Comparison of ENCODE assay signal across 14 cellular contexts in genomic region chr2:222102746-222103349, GRCh38.
"Had no signal": no experiment of that assay in that cellular context is flagged by ENCODE, and none has a peak within 500 bp of the region (broad histone marks: within the 10 kb centered on the region; RNA-seq: fewer than 3 reads in every experiment).

No MANE protein-coding gene starts in this region.

- H3K4me3 ChIP-seq: gastroesophageal sphincter, heart right ventricle, left lung, mucosa of descending colon, tibial artery had no signal

- H3K4me1 ChIP-seq: gastroesophageal sphincter, heart right ventricle, left lung, tibial artery had no signal

- H3K9me3 Mint-ChIP-seq: activated T-helper 1 cell treated with anti-CD3 and anti-CD28 coated beads, Interleukin-12 subunit alpha, Interleukin-12 subunit beta, Interleukin-2, Interleukin-4 antibody, amounts not matched to agents 30 ng/mL and 10 ng/mL and 1 ng/mL, durations not matched to agents 14 hours and 24 hours and 36 hours; T-helper 2 cell treated with Interferon-gamma antibody and Interleukin-4, amounts not matched to agents 5 μg/mL and 100 μg/mL, for 36 hours had no signal

- H3K27ac Mint-ChIP-seq: activated T-helper 1 cell treated with anti-CD3 and anti-CD28 coated beads, Interleukin-12 subunit alpha, Interleukin-12 subunit beta, Interleukin-2, Interleukin-4 antibody, amounts not matched to agents 30 ng/mL and 10 ng/mL and 1 ng/mL, durations not matched to agents 14 hours and 24 hours and 36 hours; naive thymus-derived CD4-positive, alpha-beta T cell; stimulated activated naive B cell treated with anti-CD40 and anti-IgM and Interleukin-4, amounts not matched to agents 10 μg/mL and 1 μg/mL and 100 μg/mL, for 72 hours; T-helper 2 cell treated with Interferon-gamma antibody and Interleukin-4, amounts not matched to agents 5 μg/mL and 100 μg/mL, for 36 hours had no signal

- H3K27ac ChIP-seq: gastroesophageal sphincter, heart right ventricle, left lung, neutrophil, tibial artery had no signal

- H3K4me3 Mint-ChIP-seq: activated T-helper 1 cell treated with anti-CD3 and anti-CD28 coated beads, Interleukin-12 subunit alpha, Interleukin-12 subunit beta, Interleukin-2, Interleukin-4 antibody, amounts not matched to agents 30 ng/mL and 10 ng/mL and 1 ng/mL, durations not matched to agents 14 hours and 24 hours and 36 hours; naive thymus-derived CD4-positive, alpha-beta T cell; stimulated activated naive B cell treated with anti-CD40 and anti-IgM and Interleukin-4, amounts not matched to agents 10 μg/mL and 1 μg/mL and 100 μg/mL, for 72 hours; T-helper 2 cell treated with Interferon-gamma antibody and Interleukin-4, amounts not matched to agents 5 μg/mL and 100 μg/mL, for 36 hours had no signal

- DNase-seq: aorta; heart right ventricle; left lung; mucosa of descending colon; naive thymus-derived CD4-positive, alpha-beta T cell; posterior cingulate gyrus; stimulated activated CD4-positive, alpha-beta T cell treated with anti-CD3 and anti-CD28 coated beads, Interleukin-15, amount 100 ng/mL, for 24 hours; stimulated activated CD4-positive, alpha-beta T cell treated with anti-CD3 and anti-CD28 coated beads, Interleukin-4, amount 100 ng/mL, for 1 hour; stimulated activated naive B cell treated with anti-CD40 and anti-IgM and Interleukin-4, amounts not matched to agents 10 μg/mL and 1 μg/mL and 100 μg/mL, for 72 hours; tibial artery had no signal

- H3K9me3 ChIP-seq: gastroesophageal sphincter, heart right ventricle, left lung, mucosa of descending colon, neutrophil, tibial artery had no signal

- H3K36me3 Mint-ChIP-seq: naive thymus-derived CD4-positive, alpha-beta T cell; stimulated activated naive B cell treated with anti-CD40 and anti-IgM and Interleukin-4, amounts not matched to agents 10 μg/mL and 1 μg/mL and 100 μg/mL, for 72 hours had no signal

- H3K36me3 ChIP-seq: gastroesophageal sphincter, heart right ventricle, left lung, neutrophil, tibial artery had no signal

- H3K27me3 ChIP-seq: left lung, neutrophil, tibial artery had no signal

- H3K27me3 Mint-ChIP-seq: stimulated activated naive B cell treated with anti-CD40 and anti-IgM and Interleukin-4, amounts not matched to agents 10 μg/mL and 1 μg/mL and 100 μg/mL, for 72 hours had no signal

- H3K4me1 Mint-ChIP-seq: naive thymus-derived CD4-positive, alpha-beta T cell; stimulated activated naive B cell treated with anti-CD40 and anti-IgM and Interleukin-4, amounts not matched to agents 10 μg/mL and 1 μg/mL and 100 μg/mL, for 72 hours had no signal
